17 cellular contexts compared by ENCODE assay signal in genomic region chr18:9354256-9354655, GRCh38. TPM values are rescaled to one million over a fixed set of nuclear protein-coding genes. Genes with fewer than 3 reads are reported as not detected.
DNase-seq lines count a peak whose midpoint lies in the region; ATAC-seq and TF ChIP-seq lines count a peak whose summit lies in the region.
"Had no signal": no experiment of that assay in that cellular context is flagged by ENCODE, and none has a peak within 500 bp of the region (broad histone marks: within the 10 kb centered on the region; RNA-seq: fewer than 3 reads in every experiment).

No MANE protein-coding gene starts in this region.

- intact Hi-C loops in breast epithelium (cut with DNase I; ENCODE audit: low total_unique reads), result no loop called here
- intact Hi-C loops in head of caudate nucleus (cut with DNase I), result no loop called here

- peaks cover 35% of the 10 kb centered on the region for H3K4me1 Mint-ChIP-seq in chondrocyte (ENCODE audit: low read depth)
- H3K4me1 Mint-ChIP-seq: stimulated activated effector memory CD8-positive, alpha-beta T cell treated with anti-CD3 and anti-CD28 coated beads, Interleukin-12 subunit alpha, Interleukin-12 subunit beta, amount 100 ng/mL, for 72 hours had no signal

- TF ChIP-seq CTCF in GM12865 (IDR thresholded peaks at IDR 0.05; ENCODE audit: insufficient read depth, low read depth, low read length, missing control alignments) (no peak), chondrocyte (IDR thresholded peaks at IDR 0.05) (no peak), breast epithelium (IDR thresholded peaks at IDR 0.05) (no peak)

- H3K9me3 ChIP-seq in breast epithelium, result no peaks in the 10 kb centered on the region

- no peaks in the 10 kb centered on the region for H3K36me3 ChIP-seq in breast epithelium

- H3K9me3 Mint-ChIP-seq in chondrocyte (ENCODE audit: low read depth), result no peaks in the 10 kb centered on the region
- H3K9me3 Mint-ChIP-seq: activated T-cell treated with anti-CD3 and anti-CD28 coated beads, Interleukin-2, amount 50 U/mL, for 24 hours; HFFc6; stimulated activated effector memory CD8-positive, alpha-beta T cell treated with anti-CD3 and anti-CD28 coated beads, Interleukin-12 subunit alpha, Interleukin-12 subunit beta, amount 100 ng/mL, for 72 hours had no signal

- no peaks in the 10 kb centered on the region for H3K4me1 ChIP-seq in breast epithelium

- peak overlapping the region; percentile 45 for H3K27ac Mint-ChIP-seq in chondrocyte (ENCODE audit: unreplicated experiment)
- H3K27ac Mint-ChIP-seq: activated T-cell treated with anti-CD3 and anti-CD28 coated beads, Interleukin-2, amount 50 U/mL, for 24 hours; B cell; HFFc6; stimulated activated effector memory CD8-positive, alpha-beta T cell treated with anti-CD3 and anti-CD28 coated beads, Interleukin-12 subunit alpha, Interleukin-12 subunit beta, amount 100 ng/mL, for 72 hours had no signal

- no peaks in the 10 kb centered on the region for H3K27me3 Mint-ChIP-seq in chondrocyte (ENCODE audit: low read depth)
- H3K27me3 Mint-ChIP-seq: activated T-cell treated with anti-CD3 and anti-CD28 coated beads, Interleukin-2, amount 50 U/mL, for 24 hours; B cell had no signal

- ATAC-seq in GM19351 (IDR thresholded peaks at IDR 0.05; ENCODE audit: unreplicated experiment) (peak; percentile 66), HG03095 (IDR thresholded peaks at IDR 0.05; ENCODE audit: unreplicated experiment) (peak; percentile 50), GM21515 (IDR thresholded peaks at IDR 0.05; ENCODE audit: unreplicated experiment) (no peak)

- no peak overlapping the region for H3K27ac ChIP-seq in breast epithelium

- H3K4me3 ChIP-seq in GM12865 (ENCODE audit: low read depth, low read length) (peak overlapping the region; percentile 26; the same call in 1 of the 2 replicates), breast epithelium (no peak overlapping the region)
- H3K4me3 ChIP-seq: dorsolateral prefrontal cortex had no signal

- TF ChIP-seq POLR2A in breast epithelium (IDR thresholded peaks at IDR 0.05), result no peak

- H3K4me3 Mint-ChIP-seq in chondrocyte (ENCODE audit: unreplicated experiment), result no peak overlapping the region
- H3K4me3 Mint-ChIP-seq: activated T-cell treated with anti-CD3 and anti-CD28 coated beads, Interleukin-2, amount 50 U/mL, for 24 hours; B cell; HFFc6; stimulated activated effector memory CD8-positive, alpha-beta T cell treated with anti-CD3 and anti-CD28 coated beads, Interleukin-12 subunit alpha, Interleukin-12 subunit beta, amount 100 ng/mL, for 72 hours had no signal

- peak; percentile 56 for DNase-seq in GM12865 (ENCODE audit: low read depth)
- DNase-seq in chondrocyte (ENCODE audit: low spot score), result no peak
- no peak for DNase-seq in breast epithelium (ENCODE audit: low spot score in 2 of 2)
- DNase-seq in NCI-H2171 (lab: John Stamatoyannopoulos, UW), result no peak
- no peak for DNase-seq in head of caudate nucleus
- DNase-seq: activated CD4-positive, CD25-positive, alpha-beta regulatory T cell; activated T-cell treated with anti-CD3 and anti-CD28 coated beads, Interleukin-2, amount 50 U/mL, for 24 hours; dorsolateral prefrontal cortex; HFFc6; islet precursor cell; NCI-H1092 treated with DMSO at 0.1 percent for 48 hours; NCI-H69 had no signal

- no peaks in the 10 kb centered on the region for H3K27me3 ChIP-seq in breast epithelium
- H3K27me3 ChIP-seq: dorsolateral prefrontal cortex had no signal

- H3K36me3 Mint-ChIP-seq in chondrocyte (ENCODE audit: low read depth), result no peaks in the 10 kb centered on the region

RNA-seq across cellular contexts. Expression of gene TWSG1, which starts 19.7 kb away (rescaled TPM):
- total RNA-seq in chondrocyte (79.7 to 99.5 TPM (median 90.5 TPM) in 3 replicates), breast epithelium (10 to 100 TPM; 34.4 to 45.9 (median 42.7) TPM)
